In the genomic region with DNA sequence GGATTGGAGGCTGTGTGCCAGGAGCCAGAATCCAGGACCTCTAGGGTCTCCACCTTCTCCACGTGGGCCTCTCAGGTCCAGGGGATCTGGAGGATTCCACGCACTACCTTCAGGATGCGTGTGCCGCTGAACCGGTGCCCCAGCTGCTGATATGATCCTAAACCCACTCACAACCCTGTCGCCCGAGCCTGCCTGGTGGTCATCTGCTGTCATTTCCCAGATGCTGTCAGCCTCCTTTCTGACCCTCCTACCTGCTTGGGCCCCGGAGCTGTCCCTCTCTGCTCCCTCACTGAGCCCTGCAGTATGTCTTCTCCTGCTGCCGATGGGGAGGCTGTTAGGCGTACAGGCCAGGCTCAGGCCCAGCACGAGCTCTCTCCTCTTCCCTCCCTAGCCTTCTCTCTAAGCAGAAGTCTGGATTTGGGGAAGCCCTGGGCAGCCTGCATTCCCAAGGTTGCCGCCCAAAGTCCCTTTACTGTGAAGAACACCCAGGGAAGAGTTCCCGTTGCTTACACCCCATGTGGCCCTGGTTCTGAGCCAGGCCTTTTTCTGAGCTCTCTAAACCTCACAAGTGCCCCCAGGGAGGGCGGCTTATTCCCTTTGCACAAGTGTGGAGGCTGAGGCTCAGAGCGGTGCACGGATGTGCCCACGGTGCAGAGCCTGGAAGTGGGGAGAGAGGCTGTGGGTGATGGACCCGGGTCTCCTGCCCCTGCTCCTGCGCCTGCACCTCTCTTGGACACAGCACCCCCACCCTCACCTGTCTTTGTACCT, we compare ENCODE assay signal across 26 cellular contexts. TPM values are rescaled to one million over a fixed set of nuclear protein-coding genes. Genes with fewer than 3 reads are reported as not detected.
"Had no signal": no experiment of that assay in that cellular context is flagged by ENCODE, and none has a peak within 500 bp of the region (broad histone marks: within the 10 kb centered on the region; RNA-seq: fewer than 3 reads in every experiment).

No MANE protein-coding gene starts in this region.

- H3K4me1 Mint-ChIP-seq: activated CD4-positive, alpha-beta T cell treated with anti-CD3 and anti-CD28 coated beads, Interleukin-2, amount 10 ng/mL, durations not matched to agents 24 days and 14 days; activated naive CD4-positive, alpha-beta T cell treated with anti-CD3 and anti-CD28 coated beads, Interleukin-2, amount 10 ng/mL, durations not matched to agents 7 days and 5 days; activated naive CD8-positive, alpha-beta T cell treated with anti-CD3 and anti-CD28 coated beads, Interleukin-2, amount 10 ng/mL, durations not matched to agents 7 days and 5 days; memory B cell; natural killer cell had no signal

- H3K4me3 Mint-ChIP-seq: activated CD4-positive, alpha-beta T cell treated with anti-CD3 and anti-CD28 coated beads, Interleukin-2, amount 10 ng/mL, durations not matched to agents 24 days and 14 days; activated naive CD4-positive, alpha-beta T cell treated with anti-CD3 and anti-CD28 coated beads, Interleukin-2, amount 10 ng/mL, durations not matched to agents 7 days and 5 days; activated naive CD8-positive, alpha-beta T cell treated with anti-CD3 and anti-CD28 coated beads, Interleukin-2, amount 10 ng/mL, durations not matched to agents 7 days and 5 days; activated T-cell treated with anti-CD3 and anti-CD28 coated beads, Interleukin-2, amount 50 U/mL, for 72 hours; memory B cell; natural killer cell had no signal

- ATAC-seq: gastroesophageal sphincter, left cardiac atrium had no signal

- DNase-seq: activated CD4-positive, alpha-beta T cell treated with anti-CD3 and anti-CD28 coated beads, Interleukin-2, amount 10 ng/mL, durations not matched to agents 24 days and 14 days; activated CD4-positive, CD25-positive, alpha-beta regulatory T cell treated with anti-CD3 and anti-CD28 coated beads, Interleukin-2, amount 50 U/mL, for 72 hours; activated gamma-delta T cell; activated naive CD4-positive, alpha-beta T cell treated with anti-CD3 and anti-CD28 coated beads, Interleukin-2, amount 10 ng/mL, durations not matched to agents 7 days and 5 days; activated naive CD8-positive, alpha-beta T cell treated with anti-CD3 and anti-CD28 coated beads, Interleukin-2, amount 10 ng/mL, durations not matched to agents 7 days and 5 days; activated T-cell treated with anti-CD3 and anti-CD28 coated beads for 4 hours; brain microvascular endothelial cell; caudate nucleus; islet precursor cell; left cardiac atrium; natural killer cell; retina; stimulated activated CD4-positive, alpha-beta T cell treated with anti-CD3 and anti-CD28 coated beads, Interleukin-15, amount 100 ng/mL, for 24 hours; stimulated activated CD4-positive, alpha-beta T cell treated with anti-CD3 and anti-CD28 coated beads, Interleukin-2, amount 100 ng/mL, for 24 hours; stimulated activated naive CD4-positive, alpha-beta T cell had no signal

- H3K9me3 Mint-ChIP-seq: activated CD4-positive, alpha-beta T cell treated with anti-CD3 and anti-CD28 coated beads, Interleukin-2, amount 10 ng/mL, durations not matched to agents 24 days and 14 days; activated naive CD4-positive, alpha-beta T cell treated with anti-CD3 and anti-CD28 coated beads, Interleukin-2, amount 10 ng/mL, durations not matched to agents 7 days and 5 days; activated naive CD8-positive, alpha-beta T cell treated with anti-CD3 and anti-CD28 coated beads, Interleukin-2, amount 10 ng/mL, durations not matched to agents 7 days and 5 days; activated T-cell treated with anti-CD3 and anti-CD28 coated beads, Interleukin-2, amount 50 U/mL, for 72 hours; memory B cell; natural killer cell had no signal

- H3K27me3 ChIP-seq: brain microvascular endothelial cell, gastroesophageal sphincter, hepatocyte, neutrophil, ovary, suprapubic skin, tibial nerve had no signal

- H3K9me3 ChIP-seq: gastroesophageal sphincter, neutrophil, ovary, prostate gland, suprapubic skin, tibial nerve had no signal

- H3K27ac ChIP-seq: brain microvascular endothelial cell, gastroesophageal sphincter, hepatocyte, neutrophil, ovary, prostate gland, suprapubic skin, tibial nerve had no signal

- H3K4me1 ChIP-seq: gastroesophageal sphincter, prostate gland, tibial nerve had no signal

- H3K4me3 ChIP-seq: gastroesophageal sphincter, hepatocyte, ovary, prostate gland, smooth muscle cell, suprapubic skin, tibial nerve had no signal

- H2AFZ ChIP-seq: hepatocyte had no signal

- H3K36me3 ChIP-seq: brain microvascular endothelial cell, gastroesophageal sphincter, neutrophil, ovary, prostate gland, suprapubic skin, tibial nerve had no signal

- H3K79me2 ChIP-seq: hepatocyte had no signal

- H3K27ac Mint-ChIP-seq: activated CD4-positive, alpha-beta T cell treated with anti-CD3 and anti-CD28 coated beads, Interleukin-2, amount 10 ng/mL, durations not matched to agents 24 days and 14 days; activated naive CD4-positive, alpha-beta T cell treated with anti-CD3 and anti-CD28 coated beads, Interleukin-2, amount 10 ng/mL, durations not matched to agents 7 days and 5 days; activated naive CD8-positive, alpha-beta T cell treated with anti-CD3 and anti-CD28 coated beads, Interleukin-2, amount 10 ng/mL, durations not matched to agents 7 days and 5 days; activated T-cell treated with anti-CD3 and anti-CD28 coated beads, Interleukin-2, amount 50 U/mL, for 72 hours; memory B cell; natural killer cell had no signal

- H3K27me3 Mint-ChIP-seq: activated CD4-positive, alpha-beta T cell treated with anti-CD3 and anti-CD28 coated beads, Interleukin-2, amount 10 ng/mL, durations not matched to agents 24 days and 14 days had no signal

- H3K36me3 Mint-ChIP-seq: activated naive CD4-positive, alpha-beta T cell treated with anti-CD3 and anti-CD28 coated beads, Interleukin-2, amount 10 ng/mL, durations not matched to agents 7 days and 5 days; activated naive CD8-positive, alpha-beta T cell treated with anti-CD3 and anti-CD28 coated beads, Interleukin-2, amount 10 ng/mL, durations not matched to agents 7 days and 5 days; memory B cell; natural killer cell had no signal

- H3K4me2 ChIP-seq: hepatocyte, smooth muscle cell had no signal

RNA-seq across cellular contexts. Expression of a gene that starts 30.8 kb away (rescaled TPM):
- total RNA-seq: activated CD4-positive, alpha-beta T cell treated with anti-CD3 and anti-CD28 coated beads, Interleukin-2, amount 10 ng/mL, durations not matched to agents 24 days and 14 days; activated naive CD8-positive, alpha-beta T cell treated with anti-CD3 and anti-CD28 coated beads, Interleukin-2, amount 10 ng/mL, durations not matched to agents 7 days and 5 days; fibroblast of lung; left cardiac atrium; natural killer cell had no signal
- polyA plus RNA-seq: smooth muscle cell had no signal
